In genomic region chr20:33827109-33827508, GRCh38 we compare ENCODE assay signal across 1 cellular context.
TF ChIP-seq lines count a peak whose summit lies in the region.

No MANE protein-coding gene starts in this region.

TF ChIP-seq in H1, 55 proteins besides CTCF, POLR2A, EP300 and RAD21:
- TF ChIP-seq BRCA1 (IDR thresholded peaks at IDR 0.05; ENCODE audit: low read depth, low read length) (no peak), MAX (IDR thresholded peaks at IDR 0.05) (no peak), NRF1 (IDR thresholded peaks at IDR 0.05; ENCODE audit: low read depth, low read length) (no peak), YY1 (IDR thresholded peaks at IDR 0.05; ENCODE audit: low read depth, low read length) (no peak), TEAD4 (IDR thresholded peaks at IDR 0.05; ENCODE audit: low read depth, low read length) (no peak), RFX5 (IDR thresholded peaks at IDR 0.05; ENCODE audit: borderline replicate concordance, low read depth, low read length) (no peak), SRF (IDR thresholded peaks at IDR 0.05; ENCODE audit: low read depth, low read length) (no peak), EZH2 (IDR thresholded peaks at IDR 0.05; ENCODE audit: low read depth, low read length, severe bottlenecking) (no peak), EGR1 (IDR thresholded peaks at IDR 0.05; ENCODE audit: borderline replicate concordance, low read depth, low read length) (no peak), TCF12 (IDR thresholded peaks at IDR 0.05; ENCODE audit: low read depth, low read length) (no peak), CHD7 (IDR thresholded peaks at IDR 0.05; ENCODE audit: insufficient replicate concordance, low read length) (no peak), SP1 (IDR thresholded peaks at IDR 0.05; ENCODE audit: low read depth, low read length) (no peak), USF2 (IDR thresholded peaks at IDR 0.05; ENCODE audit: low read length) (no peak), GTF2F1 (IDR thresholded peaks at IDR 0.05; ENCODE audit: borderline replicate concordance, low read depth, low read length) (no peak), BCL11A (IDR thresholded peaks at IDR 0.05; ENCODE audit: low read depth in 2 of 2, low read length in 2 of 2) (no peak), CEBPB (IDR thresholded peaks at IDR 0.05; ENCODE audit: low read depth, low read length) (no peak), CBX8 (IDR thresholded peaks at IDR 0.05; ENCODE audit: borderline replicate concordance, low read depth, low read length) (no peak), HDAC6 (IDR thresholded peaks at IDR 0.05; ENCODE audit: low read depth, low read length) (no peak), JUND (IDR thresholded peaks at IDR 0.05; ENCODE audit: low read length) (no peak), POU5F1 (IDR thresholded peaks at IDR 0.05; ENCODE audit: low read depth, low read length) (no peak)
